ENCODE assay signal across 16 cellular contexts in the genomic region with DNA sequence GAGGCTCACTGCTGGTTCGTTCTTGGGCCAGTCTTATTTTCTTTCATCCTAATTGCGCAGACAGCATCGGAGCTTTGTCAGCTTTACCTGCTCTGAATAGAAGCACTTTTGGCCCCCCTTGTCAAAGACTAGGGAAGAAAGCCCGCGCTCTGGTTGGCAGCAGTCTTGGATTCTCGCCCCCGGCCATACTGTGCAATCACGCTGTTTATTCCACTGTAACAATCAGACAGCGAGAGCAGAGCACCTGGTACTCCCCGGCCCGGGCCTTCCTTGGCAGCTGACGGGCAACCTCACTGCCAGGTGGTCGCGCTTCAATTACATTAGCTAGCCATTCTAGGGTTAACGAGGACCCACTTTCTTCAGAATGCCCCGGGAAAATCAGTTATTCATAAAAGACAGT.
DNase-seq lines count a peak whose midpoint lies in the region; ATAC-seq lines count a peak whose summit lies in the region.
"Had no signal": no experiment of that assay in that cellular context is flagged by ENCODE, and none has a peak within 500 bp of the region (broad histone marks: within the 10 kb centered on the region; RNA-seq: fewer than 3 reads in every experiment).

No MANE protein-coding gene starts in this region.

- ATAC-seq in HG02870 (IDR thresholded peaks at IDR 0.05; ENCODE audit: unreplicated experiment) (no peak), sciatic nerve (no peak)
- ATAC-seq: gastrocnemius medialis, T-cell had no signal

- intact Hi-C loops in sciatic nerve (cut with DNase I), result no loop called here

- peak; percentile 86 for DNase-seq in DMS79 treated with DMSO at 0.1 percent for 48 hours (lab: John Stamatoyannopoulos, UW)
- peak; percentile 49 for DNase-seq in NCI-H1417 treated with DMSO at 0.1 percent for 48 hours (lab: John Stamatoyannopoulos, UW)
- peak; percentile 63 for DNase-seq in NCI-H345 treated with DMSO at 0.1 percent for 48 hours (lab: John Stamatoyannopoulos, UW; ENCODE audit: unreplicated experiment)
- DNase-seq in cerebellum (ENCODE audit: low spot score), result peak; percentile 70
- DNase-seq in stimulated activated CD8-positive, alpha-beta memory T cell treated with anti-CD3 and anti-CD28 coated beads, Interleukin-4, amount 100 ng/mL, for 48 hours, result no peak
- DNase-seq in stimulated activated CD4-positive, alpha-beta T cell treated with anti-CD3 and anti-CD28 coated beads, Interleukin-4, amount 100 ng/mL, for 1 hour, result no peak
- DNase-seq in sciatic nerve (ENCODE audit: low spot score), result no peak
- DNase-seq: activated CD4-positive, alpha-beta T cell treated with anti-CD3 and anti-CD28 coated beads, Interleukin-2, amount 50 U/mL, for 1 hour; activated naive CD4-positive, alpha-beta T cell; central memory CD4-positive, alpha-beta T cell; effector CD4-positive, alpha-beta T cell; gastrocnemius medialis; H7; nephron progenitor cell; T-cell had no signal

Comparison
In these comparisons a context has a peak if more than half of its experiments do, and no peak if none do; other contexts are left out.
1. DNase-seq: peak in DMS79 treated with DMSO at 0.1 percent for 48 hours (single experiment), NCI-H1417 treated with DMSO at 0.1 percent for 48 hours (single experiment), NCI-H345 treated with DMSO at 0.1 percent for 48 hours (single experiment) and cerebellum (single experiment); none in stimulated activated CD8-positive, alpha-beta memory T cell treated with anti-CD3 and anti-CD28 coated beads, Interleukin-4, amount 100 ng/mL, for 48 hours (single experiment), stimulated activated CD4-positive, alpha-beta T cell treated with anti-CD3 and anti-CD28 coated beads, Interleukin-4, amount 100 ng/mL, for 1 hour (single experiment) and sciatic nerve (single experiment).